In the genomic region with DNA sequence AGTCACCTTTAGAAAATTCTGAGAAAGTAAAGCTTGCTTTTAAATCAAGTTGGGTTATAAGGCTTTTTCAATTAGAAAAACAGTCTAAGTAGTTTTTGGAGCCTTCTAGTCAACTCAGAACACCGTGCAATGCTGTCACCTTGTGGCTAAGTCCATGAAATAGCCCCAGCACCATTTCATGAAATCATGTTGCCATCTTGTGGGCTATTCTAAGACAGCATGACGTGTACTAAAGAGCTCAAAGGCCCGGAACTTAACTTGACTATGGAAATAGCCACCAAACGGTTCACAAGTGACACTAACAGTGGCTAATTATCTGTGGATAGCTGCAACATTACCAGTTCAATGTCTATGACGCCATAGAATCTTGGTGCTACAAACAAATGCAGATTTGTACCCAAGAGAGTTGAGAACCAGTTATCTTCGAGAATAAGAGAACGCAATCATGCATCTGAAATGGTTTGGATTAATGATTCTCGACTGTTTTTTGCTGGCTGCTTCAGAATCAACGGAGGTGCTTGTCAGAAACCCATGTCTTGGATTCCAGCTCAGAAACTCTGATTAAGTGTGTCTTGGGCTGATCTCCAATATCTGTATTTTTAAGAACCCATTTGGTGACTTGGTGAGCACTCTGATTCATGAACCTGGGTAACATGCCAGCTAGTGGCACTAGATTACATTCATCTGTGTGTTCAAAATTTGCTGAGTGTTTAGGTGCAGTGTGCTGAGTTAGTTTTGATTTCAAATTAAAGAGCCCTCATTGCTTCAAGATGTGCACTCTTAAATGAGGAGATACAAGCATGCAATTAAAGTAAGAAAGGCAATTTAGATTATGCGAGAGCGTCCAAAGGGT, we compare ENCODE assay signal across 9 cellular contexts.
DNase-seq lines count a peak whose midpoint lies in the region; ATAC-seq lines count a peak whose summit lies in the region.
"Had no signal": no experiment of that assay in that cellular context is flagged by ENCODE, and none has a peak within 500 bp of the region (broad histone marks: within the 10 kb centered on the region; RNA-seq: fewer than 3 reads in every experiment).

No MANE protein-coding gene starts in this region.

- H3K36me3 ChIP-seq in mesendoderm (ENCODE audit: control insufficient read depth, insufficient read depth, low read length), result no peaks in the 10 kb centered on the region

- H3K18ac ChIP-seq in mesendoderm (ENCODE audit: low read length), result no peak overlapping the region

- no peak overlapping the region for H2BK15ac ChIP-seq in mesendoderm (replicated peaks; ENCODE audit: low read depth)

- H3K4me3 ChIP-seq in mesendoderm (ENCODE audit: low read length), result no peak overlapping the region

- H3K36me3 Mint-ChIP-seq in effector memory CD8-positive, alpha-beta T cell (ENCODE audit: insufficient read depth), result no peaks in the 10 kb centered on the region
- H3K36me3 Mint-ChIP-seq: activated naive CD8-positive, alpha-beta T cell had no signal

- no peaks in the 10 kb centered on the region for H3K4me1 Mint-ChIP-seq in effector memory CD8-positive, alpha-beta T cell (ENCODE audit: low read depth in 2 of 2)

- no peaks in the 10 kb centered on the region for H3K4me1 ChIP-seq in mesendoderm (ENCODE audit: control insufficient read depth, low read depth, low read length)

- H3K27me3 ChIP-seq in mesendoderm (ENCODE audit: insufficient read depth, low read length, poor library complexity), result no peaks in the 10 kb centered on the region

- no peak overlapping the region for H3K4ac ChIP-seq in mesendoderm (ENCODE audit: low read depth, low read length)

- H3K27ac ChIP-seq in mesendoderm (ENCODE audit: low read depth, low read length), result no peak overlapping the region
- H3K27ac ChIP-seq in substantia nigra (ENCODE audit: low read depth, low read length, poor library complexity, severe bottlenecking), result no peak overlapping the region

- no peaks in the 10 kb centered on the region for H3K79me1 ChIP-seq in mesendoderm (ENCODE audit: low read length)

- H3K23ac ChIP-seq in mesendoderm (ENCODE audit: low read length), result no peak overlapping the region

- no peaks in the 10 kb centered on the region for H3K79me2 ChIP-seq in mesendoderm (ENCODE audit: control insufficient read depth, insufficient read depth, low read length)

- no peak overlapping the region for H2AK5ac ChIP-seq in mesendoderm (ENCODE audit: low read length)

- H3K56ac ChIP-seq in mesendoderm (ENCODE audit: low read length), result no peak overlapping the region

- H4K8ac ChIP-seq in mesendoderm (ENCODE audit: low read depth, low read length), result no peak overlapping the region

- H2BK120ac ChIP-seq in mesendoderm (ENCODE audit: low read depth, low read length), result no peak overlapping the region

- no peak overlapping the region for H3K4me3 Mint-ChIP-seq in effector memory CD8-positive, alpha-beta T cell
- H3K4me3 Mint-ChIP-seq: activated naive CD8-positive, alpha-beta T cell had no signal

- H2BK5ac ChIP-seq in mesendoderm (ENCODE audit: low read length), result no peak overlapping the region

- no peak overlapping the region for H3K27ac Mint-ChIP-seq in effector memory CD8-positive, alpha-beta T cell
- H3K27ac Mint-ChIP-seq: activated naive CD8-positive, alpha-beta T cell had no signal

- DNase-seq in COR-L47 (lab: John Stamatoyannopoulos, UW) (peak; percentile 83), NCI-H2196 (lab: John Stamatoyannopoulos, UW; ENCODE audit: unreplicated experiment) (peak; percentile 55), UCSD-AML1 (lab: John Stamatoyannopoulos, UW; ENCODE audit: unreplicated experiment) (peak; percentile 39), mesendoderm (peak; percentile 91), substantia nigra (lab: John Stamatoyannopoulos, UW) (peak in 39 of 49 donors; percentile 2 to 72 (median 35))
- DNase-seq in effector memory CD8-positive, alpha-beta T cell, result peak; percentile 52 to 59 (median 55)

- no peak overlapping the region for H3K4me2 ChIP-seq in mesendoderm (ENCODE audit: low read length)

- no peaks in the 10 kb centered on the region for H3K9me3 Mint-ChIP-seq in effector memory CD8-positive, alpha-beta T cell

- ATAC-seq in GM19324 (IDR thresholded peaks at IDR 0.05; ENCODE audit: low FRiP score, unreplicated experiment) (peak; percentile 99), HG03280 (IDR thresholded peaks at IDR 0.05; ENCODE audit: unreplicated experiment) (peak; percentile 100)
- peak; percentile 100 for ATAC-seq in effector memory CD8-positive, alpha-beta T cell (replicated peaks)

- no CpG with 5 or more reads among the region's 11 CpGs for WGBS in mesendoderm (ENCODE audit: extremely low coverage, insufficient coverage, low lambda C conversion rate)

- peaks cover 1 to 4% of the 10 kb centered on the region in 2 donors for H3K27me3 Mint-ChIP-seq in effector memory CD8-positive, alpha-beta T cell
- H3K27me3 Mint-ChIP-seq: activated naive CD8-positive, alpha-beta T cell had no signal

- H4K5ac ChIP-seq in mesendoderm (ENCODE audit: low read length), result no peak overlapping the region

- no peak overlapping the region for H3K9ac ChIP-seq in mesendoderm (ENCODE audit: low read length)

Comparison
In these comparisons a context has a peak if more than half of its experiments do, and no peak if none do; other contexts are left out.
1. DNase-seq: peak in every context shown above with its lines; median percentile 91 in mesendoderm; 83 in COR-L47; 55 in NCI-H2196; 55 in effector memory CD8-positive, alpha-beta T cell; 39 in UCSD-AML1; 35 in substantia nigra.